In genomic region chr1:107390076-107390420, GRCh38 we compare ENCODE assay signal across 13 cellular contexts.
"Had no signal": no experiment of that assay in that cellular context is flagged by ENCODE, and none has a peak within 500 bp of the region (broad histone marks: within the 10 kb centered on the region; RNA-seq: fewer than 3 reads in every experiment).

No MANE protein-coding gene starts in this region.

- H3K27ac ChIP-seq: ascending aorta, psoas muscle, right lobe of liver had no signal

- H3K9me3 Mint-ChIP-seq: activated CD4-positive, alpha-beta memory T cell treated with anti-CD3 and anti-CD28 coated beads for 36 hours; activated naive CD8-positive, alpha-beta T cell treated with anti-CD3 and anti-CD28 coated beads, Interleukin-2, amount 10 ng/mL, durations not matched to agents 7 days and 5 days; activated T-cell treated with anti-CD3 and anti-CD28 coated beads, Interleukin-2, amount 50 U/mL, for 4 hours had no signal

- H3K4me1 Mint-ChIP-seq: activated naive CD8-positive, alpha-beta T cell treated with anti-CD3 and anti-CD28 coated beads, Interleukin-2, amount 10 ng/mL, durations not matched to agents 7 days and 5 days; naive thymus-derived CD8-positive, alpha-beta T cell; stimulated activated naive B cell treated with anti-CD40 and anti-IgM and Interleukin-4, amounts not matched to agents 10 μg/mL and 1 μg/mL and 100 μg/mL, for 72 hours had no signal

- H3K36me3 Mint-ChIP-seq: activated CD4-positive, alpha-beta memory T cell treated with anti-CD3 and anti-CD28 coated beads for 36 hours; activated naive CD8-positive, alpha-beta T cell treated with anti-CD3 and anti-CD28 coated beads, Interleukin-2, amount 10 ng/mL, durations not matched to agents 7 days and 5 days; naive thymus-derived CD8-positive, alpha-beta T cell; stimulated activated naive B cell treated with anti-CD40 and anti-IgM and Interleukin-4, amounts not matched to agents 10 μg/mL and 1 μg/mL and 100 μg/mL, for 72 hours had no signal

- DNase-seq: activated CD4-positive, alpha-beta memory T cell treated with anti-CD3 and anti-CD28 coated beads for 36 hours; activated CD4-positive, alpha-beta T cell treated with anti-CD3 and anti-CD28 coated beads for 1 hour; activated effector memory CD4-positive, alpha-beta T cell treated with anti-CD3 and anti-CD28 coated beads, Interleukin-2, amount 50 U/mL, for 16 hours; activated naive CD8-positive, alpha-beta T cell treated with anti-CD3 and anti-CD28 coated beads, Interleukin-2, amount 10 ng/mL, durations not matched to agents 7 days and 5 days; activated T-cell treated with anti-CD3 and anti-CD28 coated beads, Interleukin-2, amount 50 U/mL, for 4 hours; hypothalamus; mucosa of descending colon; naive thymus-derived CD8-positive, alpha-beta T cell; psoas muscle; right lobe of liver; stimulated activated naive B cell treated with anti-CD40 and anti-IgM and Interleukin-4, amounts not matched to agents 10 μg/mL and 1 μg/mL and 100 μg/mL, for 72 hours; trophoblast cell had no signal

- H3K4me3 Mint-ChIP-seq: activated CD4-positive, alpha-beta memory T cell treated with anti-CD3 and anti-CD28 coated beads for 36 hours; activated naive CD8-positive, alpha-beta T cell treated with anti-CD3 and anti-CD28 coated beads, Interleukin-2, amount 10 ng/mL, durations not matched to agents 7 days and 5 days; activated T-cell treated with anti-CD3 and anti-CD28 coated beads, Interleukin-2, amount 50 U/mL, for 4 hours; naive thymus-derived CD8-positive, alpha-beta T cell; stimulated activated naive B cell treated with anti-CD40 and anti-IgM and Interleukin-4, amounts not matched to agents 10 μg/mL and 1 μg/mL and 100 μg/mL, for 72 hours had no signal

- H3K27ac Mint-ChIP-seq: activated CD4-positive, alpha-beta memory T cell treated with anti-CD3 and anti-CD28 coated beads for 36 hours; activated naive CD8-positive, alpha-beta T cell treated with anti-CD3 and anti-CD28 coated beads, Interleukin-2, amount 10 ng/mL, durations not matched to agents 7 days and 5 days; naive thymus-derived CD8-positive, alpha-beta T cell; stimulated activated naive B cell treated with anti-CD40 and anti-IgM and Interleukin-4, amounts not matched to agents 10 μg/mL and 1 μg/mL and 100 μg/mL, for 72 hours had no signal

- H3K27me3 Mint-ChIP-seq: activated CD4-positive, alpha-beta memory T cell treated with anti-CD3 and anti-CD28 coated beads for 36 hours; activated naive CD8-positive, alpha-beta T cell treated with anti-CD3 and anti-CD28 coated beads, Interleukin-2, amount 10 ng/mL, durations not matched to agents 7 days and 5 days; stimulated activated naive B cell treated with anti-CD40 and anti-IgM and Interleukin-4, amounts not matched to agents 10 μg/mL and 1 μg/mL and 100 μg/mL, for 72 hours had no signal

- ATAC-seq: activated T-cell treated with anti-CD3 and anti-CD28 coated beads, Interleukin-2, amount 50 U/mL, for 4 hours; mucosa of descending colon; naive thymus-derived CD8-positive, alpha-beta T cell; psoas muscle; right lobe of liver; stimulated activated naive B cell treated with anti-CD40 and anti-IgM and Interleukin-4, amounts not matched to agents 10 μg/mL and 1 μg/mL and 100 μg/mL, for 72 hours had no signal
